21 cellular contexts compared by ENCODE assay signal in the genomic region with DNA sequence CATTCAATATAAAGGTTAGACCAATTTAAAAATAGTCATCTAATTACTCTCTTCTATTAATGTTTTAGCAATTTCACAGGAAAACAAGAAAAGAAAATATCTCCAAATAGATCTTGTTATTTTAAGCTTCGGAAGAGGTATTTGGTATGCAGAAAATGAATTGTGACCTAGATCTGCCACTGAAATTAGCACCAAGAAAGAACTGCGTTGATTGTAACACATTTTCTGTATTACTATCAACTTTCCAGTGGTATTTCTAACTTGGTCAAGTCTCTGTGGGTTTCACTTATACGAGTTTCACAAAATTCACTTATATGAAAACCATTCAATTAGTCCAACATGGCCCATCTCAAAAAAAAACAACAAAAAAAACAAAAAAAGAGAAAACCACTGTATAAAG. TPM values are rescaled to one million over a fixed set of nuclear protein-coding genes. Genes with fewer than 3 reads are reported as not detected.
DNase-seq lines count a peak whose midpoint lies in the region; ATAC-seq, FAIRE-seq and TF ChIP-seq lines count a peak whose summit lies in the region.
"Had no signal": no experiment of that assay in that cellular context is flagged by ENCODE, and none has a peak within 500 bp of the region (broad histone marks: within the 10 kb centered on the region; RNA-seq: fewer than 3 reads in every experiment).

No MANE protein-coding gene starts in this region.

- TF ChIP-seq RAD21 in GM12878 (IDR thresholded peaks at IDR 0.05; ENCODE audit: insufficient read depth, low read depth, low read length) = no peak

- POLR2A ChIA-PET in CD4-positive, alpha-beta memory T cell (lab: Charles Lee; ENCODE audit: partially characterized antibody) = interaction anchor here (1.3 to 2.2 kb wide), 3 partner anchors 12 to 41 kb away, joined by 3 to 7 read pairs (median 6); a partner anchor contains a TSS
- POLR2A ChIA-PET in GM12878 (lab: Charles Lee) = interaction anchor here (1.6 to 1.8 kb wide), 3 partner anchors 11 to 40 kb away, joined by 4 to 8 read pairs (median 7); a partner anchor contains a TSS

- H4K20me1 ChIP-seq in GM12878 (ENCODE audit: control insufficient read depth, insufficient read depth) = no peaks in the 10 kb centered on the region

- TF ChIP-seq CTCF in GM12878 (IDR thresholded peaks at IDR 0.05 in 2 of 3, conservative IDR thresholded peaks at IDR 0.05 in 1 of 3; ENCODE audit: control insufficient read depth in 2 of 3, extremely low read depth in 1 of 3, insufficient read depth in 1 of 3, low read depth in 3 of 3, low read length in 3 of 3) = no peak
- TF ChIP-seq CTCF in psoas muscle (IDR thresholded peaks at IDR 0.05) = no peak

- SMC1A ChIA-PET in GM12878 (lab: Charles Lee; ENCODE audit: uncharacterized antibody, unreplicated experiment) = interaction anchor here (0.6 to 10.5 kb wide), 6 partner anchors 11 to 103 kb away, joined by 3 to 134 read pairs (median 6); a partner anchor contains a TSS

- H3K27me3 Mint-ChIP-seq in CD4-positive, alpha-beta memory T cell = no peaks in the 10 kb centered on the region

- no peaks in the 10 kb centered on the region for H3K9me3 Mint-ChIP-seq in CD4-positive, alpha-beta memory T cell
- H3K9me3 Mint-ChIP-seq: CD8-positive, alpha-beta T cell; HFFc6 had no signal

- peaks cover 19% of the 10 kb centered on the region for H3K36me3 ChIP-seq in CD4-positive, alpha-beta memory T cell (ENCODE audit: insufficient read depth, low read length)
- H3K36me3 ChIP-seq in GM12878 (ENCODE audit: control insufficient read depth in 2 of 2, insufficient read depth in 2 of 2, low read length in 1 of 2) (peaks cover 0 to 9% of the 10 kb centered on the region in 2 experiments; a peak in 2 of 4 replicates), psoas muscle (ENCODE audit: insufficient read depth in 1 of 2, low read depth in 1 of 2) (peaks cover 0 to 17% of the 10 kb centered on the region in 2 donors)

- in situ Hi-C loops in GM12878 (cut with MboI) = no loop called here

- H3K9me3 ChIP-seq in CD4-positive, alpha-beta memory T cell (ENCODE audit: control insufficient read depth in 1 of 2, low read length in 2 of 2) = no peaks in the 10 kb centered on the region
- H3K9me3 ChIP-seq in GM12878 (replicated peaks; ENCODE audit: control insufficient read depth, insufficient read depth, low read length) (peaks cover 7% of the 10 kb centered on the region), psoas muscle (no peaks in the 10 kb centered on the region)

- whole genome bisulfite sequencing in GM12878 (ENCODE audit: insufficient coverage, insufficient replicate concordance, low lambda C conversion rate, missing lambda C conversion rate) = 25% methylated on average over 3 of the region's 3 CpGs
- 31 to 58% (median 35%) methylated on average over 3 of the region's 3 CpGs for whole genome bisulfite sequencing in psoas muscle, 3 donors

- H2AFZ ChIP-seq in GM12878 (ENCODE audit: control insufficient read depth, low read depth, low read length) = no peak overlapping the region
- H2AFZ ChIP-seq: PC-9 had no signal

- FAIRE-seq in GM19239 (lab: Jason Lieb, UNC) = peak; percentile 8
- FAIRE-seq in GM12878 (lab: Jason Lieb, UNC) = no peak

- RAD21 ChIA-PET in GM12878 (lab: Charles Lee; ENCODE audit: unreplicated experiment) = interaction anchor here (1.2 to 1.8 kb wide), 3 partner anchors 11 to 47 kb away, joined by 3 to 7 read pairs (median 7); no protein-coding TSS in a partner anchor

- H3K4me1 Mint-ChIP-seq in CD4-positive, alpha-beta memory T cell = peaks cover 51 to 84% (median 61%) of the 10 kb centered on the region in 4 donors

- H3K27me3 ChIP-seq in CD4-positive, alpha-beta memory T cell (ENCODE audit: insufficient read depth, low read length) = no peaks in the 10 kb centered on the region
- H3K27me3 ChIP-seq in GM12878 (replicated peaks in 1 of 2; ENCODE audit: control insufficient read depth in 2 of 2, insufficient read depth in 2 of 2, low read length in 1 of 2) (no peaks in the 10 kb centered on the region), psoas muscle (ENCODE audit: insufficient read depth in 3 of 3, low read length in 2 of 3) (no peaks in the 10 kb centered on the region)

- peaks cover 29 to 36% of the 10 kb centered on the region in 2 donors for H3K36me3 Mint-ChIP-seq in CD4-positive, alpha-beta memory T cell

- no peak overlapping the region for H3K27ac ChIP-seq in CD4-positive, alpha-beta memory T cell (ENCODE audit: low read depth, low read length)
- H3K27ac ChIP-seq in GM12878 (ENCODE audit: control insufficient read depth, insufficient read depth) = no peak overlapping the region
- no peak overlapping the region for H3K27ac ChIP-seq in psoas muscle
- H3K27ac ChIP-seq: PC-9 had no signal

- intact Hi-C loops in CD4-positive, alpha-beta memory T cell (cut with micrococcal nuclease) = no loop called here
- intact Hi-C loops in GM12878 (cut with micrococcal nuclease; ENCODE audit: unreplicated experiment) = no loop called here
- intact Hi-C loops in psoas muscle (cut with DNase I) = no loop called here

- peak overlapping the region in 5 of 8 donors; percentile 2 to 46 (median 24) for H3K4me3 Mint-ChIP-seq in CD4-positive, alpha-beta memory T cell
- H3K4me3 Mint-ChIP-seq: CD8-positive, alpha-beta T cell; HFFc6 had no signal

- no peak for TF ChIP-seq EP300 in GM12878 (IDR thresholded peaks at IDR 0.05; ENCODE audit: borderline replicate concordance in 1 of 2, control insufficient read depth in 1 of 2, low read depth in 2 of 2, low read length in 2 of 2)

- H3K27ac Mint-ChIP-seq in CD4-positive, alpha-beta memory T cell = peak overlapping the region in 6 of 7 donors; percentile 35 to 81 (median 63)
- H3K27ac Mint-ChIP-seq: CD8-positive, alpha-beta T cell; HFFc6 had no signal

- H3K4me1 ChIP-seq in CD4-positive, alpha-beta memory T cell (ENCODE audit: insufficient read depth, low read length) = peaks cover 70% of the 10 kb centered on the region
- H3K4me1 ChIP-seq in GM12878 (ENCODE audit: control insufficient read depth, insufficient read depth, low read length) (peaks cover 14% of the 10 kb centered on the region), psoas muscle (peaks cover 63% of the 10 kb centered on the region)

- no peak for DNase-seq in CD4-positive, alpha-beta memory T cell
- no peak for DNase-seq in GM19239 (ENCODE audit: insufficient read length, low spot score)
- DNase-seq in GM12878 (ENCODE audit: low read depth, low spot score) = no peak
- DNase-seq in psoas muscle = no peak
- no peak for DNase-seq in activated CD4-positive, alpha-beta T cell treated with anti-CD3 and anti-CD28 coated beads, Interleukin-2, amount 50 U/mL, for 48 hours
- DNase-seq in erythroblast (lab: John Stamatoyannopoulos, UW) = no peak
- DNase-seq: CD8-positive, alpha-beta T cell; DMS153; GDM1; H7; HFFc6; MM.1S; NCI-H1048; NCI-H1417 treated with DMSO at 0.1 percent for 48 hours; NCI-H187 treated with DMSO at 0.1 percent for 48 hours; NCI-H2107; NCI-H69; PC-9; RPMI8226; SHP77 had no signal

- no peak for TF ChIP-seq POLR2A in GM12878 (IDR thresholded peaks at IDR 0.05; ENCODE audit: low read depth, low read length)
- TF ChIP-seq POLR2A in erythroblast (IDR thresholded peaks at IDR 0.05; ENCODE audit: low read length) = no peak

- no peak overlapping the region for H3K9ac ChIP-seq in GM12878 (ENCODE audit: control insufficient read depth, insufficient read depth, low read length)

- ATAC-seq in GM12878 (peak; percentile 62), psoas muscle (no peak), HG03342 (IDR thresholded peaks at IDR 0.05; ENCODE audit: unreplicated experiment) (no peak)
- ATAC-seq: CD8-positive, alpha-beta T cell had no signal

- no peak overlapping the region for H3K4me3 ChIP-seq in CD4-positive, alpha-beta memory T cell (ENCODE audit: low read length in 2 of 2)
- 0 out of 2 replicates have a peak overlapping the region, but pooled peaks have one; percentile 6 for H3K4me3 ChIP-seq in GM12878
- peak overlapping the region; percentile 8 for H3K4me3 ChIP-seq in psoas muscle
- H3K4me3 ChIP-seq: PC-9 had no signal

- H3K79me2 ChIP-seq in GM12878 (ENCODE audit: control insufficient read depth, insufficient read depth, low read length) = peaks cover 64% of the 10 kb centered on the region

- H3K4me2 ChIP-seq in GM12878 (ENCODE audit: control insufficient read depth, insufficient read depth) = peak overlapping the region; percentile 17; the same call in 1 of the 2 replicates
- H3K4me2 ChIP-seq: PC-9 had no signal

- no TSS peak for BruUV-seq in GM12878 (replicated peaks; lab: Mats Ljungman, UMichigan)

- CTCF ChIA-PET in CD4-positive, alpha-beta memory T cell (lab: Charles Lee; ENCODE audit: partially characterized antibody) = interaction anchor here (1.0 kb wide), 1 partner anchor 35 kb away, joined by 3 read pairs; no protein-coding TSS in a partner anchor
- CTCF ChIA-PET in GM12878 (lab: Yijun Ruan, JAX) = interaction anchor here (1.1 to 1.6 kb wide), 6 partner anchors 9 to 163 kb away, joined by 3 to 5 read pairs (median 4); no protein-coding TSS in a partner anchor

RNA-seq across cellular contexts. Expression of a gene that starts 11.8 kb away (rescaled TPM):
- total RNA-seq in CD4-positive, alpha-beta memory T cell = 10 to 100 TPM; 58.7 to 60.2 TPM
- 10 to 100 TPM; 41.1 to 52.0 TPM for polyA plus RNA-seq in CD4-positive, alpha-beta memory T cell
- total RNA-seq in GM12878 (2013; cell fraction: nucleolus; rRNA removed) = 40.4 and 41.8 TPM in 2 replicates
- 8.5 and 10.6 TPM in 2 replicates for total RNA-seq in GM12878 (2014; rRNA removed)
- total RNA-seq in GM12878 (2014; rRNA removed; fragmentation: Illumina TruSeq; extraction: Trizol) = 12.1 and 12.4 TPM in 2 replicates
- total RNA-seq in GM12878 (2021) = 13.1 and 19.0 TPM in 2 replicates
- 4.3 TPM for polyA plus RNA-seq in GM12878 (2011; ENCODE audit: low read depth)
- 26.8 and 39.6 TPM in 2 replicates for polyA plus RNA-seq in GM12878 (2011; rRNA removed)
- 11.4 and 12.8 TPM in 2 replicates for polyA plus RNA-seq in GM12878 (2011; cell fraction: cytosol; rRNA removed)
- polyA plus RNA-seq in GM12878 (2011; cell fraction: nucleus; rRNA removed) = 13.4 and 22.1 TPM in 2 replicates
- 7.2 and 14.6 TPM in 2 replicates for polyA plus RNA-seq in GM12878 (2012)
- 10.6 and 11.1 TPM in 2 replicates for polyA plus RNA-seq in GM12878 (2014; fragmentation: Illumina TruSeq; extraction: Trizol)
- 10 to 100 TPM in 1 of 2 experiments, 1 to 10 TPM in 1; 2.9 to 10.5 TPM for polyA plus RNA-seq in GM12878 (2014; fragmentation: Nextera tagmentation; extraction: Ambion mirVana)
- 6.5 and 8.4 TPM in 2 replicates for polyA plus RNA-seq in GM12878 (2014; rRNA removed)
- polyA plus RNA-seq in GM12878 (2016; fragmentation: Nextera tagmentation; extraction: Ambion mirVana) = 10 to 100 TPM; 12.5 to 13.3 TPM
- 56.2 and 120 TPM in 2 replicates for polyA minus RNA-seq in GM12878 (2011; rRNA and poly(A)+ RNA removed)
- 19.8 and 26.3 TPM in 2 replicates for polyA minus RNA-seq in GM12878 (2011; cell fraction: cytosol; rRNA and poly(A)+ RNA removed)
- polyA minus RNA-seq in GM12878 (2011; cell fraction: nucleus; rRNA and poly(A)+ RNA removed) = 16.7 and 22.0 TPM in 2 replicates
- 10 to 100 TPM; 11.0 to 20.8 (median 12.7) TPM for total RNA-seq in psoas muscle
- 1 to 10 TPM; 3.5 to 9.4 (median 4.6) TPM for polyA plus RNA-seq in psoas muscle

RNA-seq across cellular contexts. Expression of a gene that starts 41.2 kb away (rescaled TPM):
- total RNA-seq in CD4-positive, alpha-beta memory T cell = 1 to 10 TPM; 8.7 to 9.8 TPM
- 1 to 10 TPM; 7.2 to 9.5 TPM for polyA plus RNA-seq in CD4-positive, alpha-beta memory T cell
- total RNA-seq in GM12878 (2013; cell fraction: nucleolus; rRNA removed) = 83.8 and 83.9 TPM in 2 replicates
- 22.1 and 24.6 TPM in 2 replicates for total RNA-seq in GM12878 (2014; rRNA removed)
- 25.5 and 25.6 TPM in 2 replicates for total RNA-seq in GM12878 (2014; rRNA removed; fragmentation: Illumina TruSeq; extraction: Trizol)
- total RNA-seq in GM12878 (2021) = 20.3 and 26.9 TPM in 2 replicates
- 12.2 TPM for polyA plus RNA-seq in GM12878 (2011; ENCODE audit: low read depth)
- 26.1 and 42.4 TPM in 2 replicates for polyA plus RNA-seq in GM12878 (2011; rRNA removed)
- 14.3 and 14.5 TPM in 2 replicates for polyA plus RNA-seq in GM12878 (2011; cell fraction: cytosol; rRNA removed)
- polyA plus RNA-seq in GM12878 (2011; cell fraction: nucleus; rRNA removed) = 30.9 and 34.2 TPM in 2 replicates
- polyA plus RNA-seq in GM12878 (2012) = 14.3 and 15.0 TPM in 2 replicates
- polyA plus RNA-seq in GM12878 (2014; fragmentation: Illumina TruSeq; extraction: Trizol) = 19.6 and 25.9 TPM in 2 replicates
- polyA plus RNA-seq in GM12878 (2014; fragmentation: Nextera tagmentation; extraction: Ambion mirVana) = 10 to 100 TPM in 1 of 2 experiments, 1 to 10 TPM in 1; 7.8 to 12.6 TPM
- 19.6 and 22.7 TPM in 2 replicates for polyA plus RNA-seq in GM12878 (2014; rRNA removed)
- 10 to 100 TPM; 28.8 to 37.6 TPM for polyA plus RNA-seq in GM12878 (2016; fragmentation: Nextera tagmentation; extraction: Ambion mirVana)
- 24.4 and 30.8 TPM in 2 replicates for polyA minus RNA-seq in GM12878 (2011; rRNA and poly(A)+ RNA removed)
- 7.8 and 10.3 TPM in 2 replicates for polyA minus RNA-seq in GM12878 (2011; cell fraction: cytosol; rRNA and poly(A)+ RNA removed)
- 32.9 and 58.7 TPM in 2 replicates for polyA minus RNA-seq in GM12878 (2011; cell fraction: nucleus; rRNA and poly(A)+ RNA removed)
- 10 to 100 TPM in 1 of 4 donors, 1 to 10 TPM in 3; 6.0 to 12.6 (median 9.2) TPM for total RNA-seq in psoas muscle
- polyA plus RNA-seq in psoas muscle = 10 to 100 TPM in 2 of 3 donors, 1 to 10 TPM in 1; 6.5 to 14.0 (median 10.7) TPM

Comparison
In these comparisons a context has a peak if more than half of its experiments do, and no peak if none do; other contexts are left out.
1. H3K4me3 ChIP-seq: peak in GM12878 (single experiment) and psoas muscle (single experiment); none in CD4-positive, alpha-beta memory T cell (0 of 2).